In the genomic region with DNA sequence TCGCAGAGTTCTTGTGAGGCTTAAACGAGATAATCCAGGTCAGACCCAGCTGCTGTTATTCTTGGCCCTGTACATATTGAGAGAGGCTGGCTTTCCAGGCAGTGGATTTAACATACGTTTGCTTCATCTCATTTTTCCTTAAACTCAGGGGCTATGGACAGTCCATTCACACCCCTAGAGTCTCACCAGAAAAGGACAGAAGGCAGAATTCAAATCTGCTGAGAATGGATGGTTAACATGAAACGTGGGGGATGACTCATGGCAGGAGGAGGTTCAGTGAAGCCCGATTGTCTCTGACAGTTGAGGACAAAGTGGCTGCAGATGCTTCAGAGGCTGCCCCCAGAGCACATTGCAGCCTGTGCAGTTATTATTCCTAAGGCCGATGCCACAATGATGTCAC, we compare ENCODE assay signal across 11 cellular contexts. TPM values are rescaled to one million over a fixed set of nuclear protein-coding genes. Genes with fewer than 3 reads are reported as not detected.
DNase-seq lines count a peak whose midpoint lies in the region; ATAC-seq and TF ChIP-seq lines count a peak whose summit lies in the region.
"Had no signal": no experiment of that assay in that cellular context is flagged by ENCODE, and none has a peak within 500 bp of the region (broad histone marks: within the 10 kb centered on the region; RNA-seq: fewer than 3 reads in every experiment).

No MANE protein-coding gene starts in this region.

- TF ChIP-seq EP300 in gastroesophageal sphincter (IDR thresholded peaks at IDR 0.05), result no peak

- H3K9me3 ChIP-seq in gastroesophageal sphincter, result no peaks in the 10 kb centered on the region

- H3K36me3 Mint-ChIP-seq in glutamatergic neuron (ENCODE audit: unreplicated experiment), result no peaks in the 10 kb centered on the region
- H3K36me3 Mint-ChIP-seq in activated T-helper 2 cell treated with anti-CD3 and anti-CD28 coated beads, Interferon-gamma antibody, Interleukin-2, Interleukin-4, amounts not matched to agents 10 μg/mL and 5 μg/mL and 100 μg/mL, durations not matched to agents 14 hours and 24 hours and 36 hours (ENCODE audit: low read depth), result no peaks in the 10 kb centered on the region
- H3K36me3 Mint-ChIP-seq: WTC11 had no signal

- TF ChIP-seq POLR2A in NB4 (IDR thresholded peaks at IDR 0.05; ENCODE audit: extremely low read depth, insufficient read length) (no peak), gastroesophageal sphincter (IDR thresholded peaks at IDR 0.05) (no peak)

- H3K27ac ChIP-seq in gastroesophageal sphincter, result no peak overlapping the region

- no peak overlapping the region for H3K4me3 Mint-ChIP-seq in glutamatergic neuron (ENCODE audit: unreplicated experiment)
- no peak overlapping the region for H3K4me3 Mint-ChIP-seq in activated T-helper 2 cell treated with anti-CD3 and anti-CD28 coated beads, Interferon-gamma antibody, Interleukin-2, Interleukin-4, amounts not matched to agents 10 μg/mL and 5 μg/mL and 100 μg/mL, durations not matched to agents 14 hours and 24 hours and 36 hours (ENCODE audit: low read depth)
- H3K4me3 Mint-ChIP-seq: WTC11 had no signal

- H3K4me3 ChIP-seq in NB4 (ENCODE audit: low read depth, low read length) (no peak overlapping the region), gastroesophageal sphincter (no peak overlapping the region)

- no peak for TF ChIP-seq CTCF in NB4 (IDR thresholded peaks at IDR 0.05; ENCODE audit: low read depth, low read length)
- no peak for TF ChIP-seq CTCF in glutamatergic neuron (IDR thresholded peaks at IDR 0.05; ENCODE audit: partially characterized antibody, unreplicated experiment)
- TF ChIP-seq CTCF in gastroesophageal sphincter (IDR thresholded peaks at IDR 0.05), result no peak

- H3K27me3 ChIP-seq in gastroesophageal sphincter, result no peaks in the 10 kb centered on the region

- no peaks in the 10 kb centered on the region for H3K27me3 Mint-ChIP-seq in glutamatergic neuron (ENCODE audit: unreplicated experiment)
- peaks cover 55% of the 10 kb centered on the region for H3K27me3 Mint-ChIP-seq in activated T-helper 2 cell treated with anti-CD3 and anti-CD28 coated beads, Interferon-gamma antibody, Interleukin-2, Interleukin-4, amounts not matched to agents 10 μg/mL and 5 μg/mL and 100 μg/mL, durations not matched to agents 14 hours and 24 hours and 36 hours (ENCODE audit: low read depth)

- no peak for ATAC-seq in gastroesophageal sphincter
- ATAC-seq: WTC11 had no signal

- peaks cover 4% of the 10 kb centered on the region for H3K9me3 Mint-ChIP-seq in glutamatergic neuron (ENCODE audit: unreplicated experiment)
- H3K9me3 Mint-ChIP-seq in activated T-helper 2 cell treated with anti-CD3 and anti-CD28 coated beads, Interferon-gamma antibody, Interleukin-2, Interleukin-4, amounts not matched to agents 10 μg/mL and 5 μg/mL and 100 μg/mL, durations not matched to agents 14 hours and 24 hours and 36 hours, result no peaks in the 10 kb centered on the region
- H3K9me3 Mint-ChIP-seq: WTC11 had no signal

- H3K36me3 ChIP-seq in gastroesophageal sphincter, result no peaks in the 10 kb centered on the region

- peaks cover 6% of the 10 kb centered on the region for H3K4me1 Mint-ChIP-seq in glutamatergic neuron (ENCODE audit: low read depth, unreplicated experiment)
- H3K4me1 Mint-ChIP-seq in activated T-helper 2 cell treated with anti-CD3 and anti-CD28 coated beads, Interferon-gamma antibody, Interleukin-2, Interleukin-4, amounts not matched to agents 10 μg/mL and 5 μg/mL and 100 μg/mL, durations not matched to agents 14 hours and 24 hours and 36 hours (ENCODE audit: low read depth), result no peaks in the 10 kb centered on the region

- H3K27ac Mint-ChIP-seq in glutamatergic neuron (ENCODE audit: unreplicated experiment), result peak overlapping the region; percentile 68
- no peak overlapping the region for H3K27ac Mint-ChIP-seq in activated T-helper 2 cell treated with anti-CD3 and anti-CD28 coated beads, Interferon-gamma antibody, Interleukin-2, Interleukin-4, amounts not matched to agents 10 μg/mL and 5 μg/mL and 100 μg/mL, durations not matched to agents 14 hours and 24 hours and 36 hours
- H3K27ac Mint-ChIP-seq: WTC11 had no signal

- 46 to 50% methylated on average over 2 to 4 of the region's 6 CpGs for WGBS in gastroesophageal sphincter (ENCODE audit: low coverage in 1 of 2), 2 donors

- DNase-seq in DMS 273 (lab: John Stamatoyannopoulos, UW; ENCODE audit: unreplicated experiment) (peak; percentile 96), NB4 (ENCODE audit: low read depth) (peak; percentile 22), SHP77 treated with DMSO at 0.1 percent for 48 hours (lab: John Stamatoyannopoulos, UW) (peak; percentile 95), glutamatergic neuron (no peak)
- DNase-seq in activated naive CD4-positive, alpha-beta T cell treated with anti-CD3 and anti-CD28 coated beads, Interleukin-2, amount 50 U/mL, for 16 hours, result no peak
- no peak for DNase-seq in activated T-helper 2 cell treated with anti-CD3 and anti-CD28 coated beads, Interferon-gamma antibody, Interleukin-2, Interleukin-4, amounts not matched to agents 10 μg/mL and 5 μg/mL and 100 μg/mL, durations not matched to agents 14 hours and 24 hours and 36 hours (ENCODE audit: low spot score)
- no peak for DNase-seq in stimulated activated CD4-positive, alpha-beta T cell treated with anti-CD3 and anti-CD28 coated beads, Interleukin-2, amount 100 ng/mL, for 24 hours
- DNase-seq: activated effector memory CD4-positive, alpha-beta T cell treated with anti-CD3 and anti-CD28 coated beads, Interleukin-2, amount 50 U/mL, for 16 hours; effector memory CD4-positive, alpha-beta T cell had no signal

- peaks cover 4 to 15% (median 11%) of the 10 kb centered on the region in 3 donors for H3K4me1 ChIP-seq in gastroesophageal sphincter

- intact Hi-C loops in activated T-helper 2 cell treated with anti-CD3 and anti-CD28 coated beads, Interferon-gamma antibody, Interleukin-2, Interleukin-4, amounts not matched to agents 10 μg/mL and 5 μg/mL and 100 μg/mL, durations not matched to agents 14 hours and 24 hours and 36 hours (cut with micrococcal nuclease), result no loop called here

RNA-seq across cellular contexts. Expression of a gene that starts 39.4 kb away (rescaled TPM):
- total RNA-seq in glutamatergic neuron (ENCODE audit: unreplicated experiment), result 2.0 TPM
- 0.05 TPM in 1 of 2 replicates, not detected in the other for total RNA-seq in activated T-helper 2 cell treated with anti-CD3 and anti-CD28 coated beads, Interferon-gamma antibody, Interleukin-2, Interleukin-4, amounts not matched to agents 10 μg/mL and 5 μg/mL and 100 μg/mL, durations not matched to agents 14 hours and 24 hours and 36 hours
- total RNA-seq in gastroesophageal sphincter, result 1 to 10 TPM; 3.3 to 9.4 (median 6.8) TPM

Comparison
In these comparisons a context has a peak if more than half of its experiments do, and no peak if none do; other contexts are left out.
1. DNase-seq: peak in DMS 273 (single experiment), NB4 (single experiment) and SHP77 treated with DMSO at 0.1 percent for 48 hours (single experiment); none in glutamatergic neuron (single experiment), activated naive CD4-positive, alpha-beta T cell treated with anti-CD3 and anti-CD28 coated beads, Interleukin-2, amount 50 U/mL, for 16 hours (single experiment), activated T-helper 2 cell treated with anti-CD3 and anti-CD28 coated beads, Interferon-gamma antibody, Interleukin-2, Interleukin-4, amounts not matched to agents 10 μg/mL and 5 μg/mL and 100 μg/mL, durations not matched to agents 14 hours and 24 hours and 36 hours (single experiment) and stimulated activated CD4-positive, alpha-beta T cell treated with anti-CD3 and anti-CD28 coated beads, Interleukin-2, amount 100 ng/mL, for 24 hours (0 of 2).